13 cellular contexts compared by ENCODE assay signal in genomic region chr15:49134683-49135341, GRCh38. TPM values are rescaled to one million over a fixed set of nuclear protein-coding genes. Genes with fewer than 3 reads are reported as not detected.
DNase-seq lines count a peak whose midpoint lies in the region; ATAC-seq and TF ChIP-seq lines count a peak whose summit lies in the region.
"Had no signal": no experiment of that assay in that cellular context is flagged by ENCODE, and none has a peak within 500 bp of the region (broad histone marks: within the 10 kb centered on the region; RNA-seq: fewer than 3 reads in every experiment).

No MANE protein-coding gene starts in this region.

- no peak for ATAC-seq in Right ventricle myocardium superior (ENCODE audit: poor library complexity)
- ATAC-seq in IMR-90 (ENCODE audit: low read depth): no peak
- no peak for ATAC-seq in stimulated activated effector memory CD8-positive, alpha-beta T cell treated with anti-CD3 and anti-CD28 coated beads, Interleukin-12 subunit alpha, Interleukin-12 subunit beta, amount 100 ng/mL, for 72 hours
- ATAC-seq in HG03135 (IDR thresholded peaks at IDR 0.05; ENCODE audit: unreplicated experiment): no peak
- ATAC-seq: sciatic nerve, upper lobe of right lung had no signal

- H3K9me3 ChIP-seq in cardiac muscle cell (ENCODE audit: low read depth) (no peaks in the 10 kb centered on the region), IMR-90 (ENCODE audit: control insufficient read depth, insufficient read depth, low read length) (no peaks in the 10 kb centered on the region)
- H3K9me3 ChIP-seq: upper lobe of right lung had no signal

- dilution Hi-C loops in IMR-90 (cut with HindIII; ENCODE audit: low sequenced_read_pairs, unreplicated experiment): no loop called here

- H3K36me3 ChIP-seq in cardiac muscle cell (peaks cover 77% of the 10 kb centered on the region), IMR-90 (ENCODE audit: control insufficient read depth, insufficient read depth, low read length) (peaks cover 23% of the 10 kb centered on the region)

- H3K27me3 ChIP-seq in cardiac muscle cell: no peaks in the 10 kb centered on the region
- no peaks in the 10 kb centered on the region for H3K27me3 ChIP-seq in IMR-90 (ENCODE audit: control insufficient read depth, insufficient read depth, low read length)
- H3K27me3 ChIP-seq: upper lobe of right lung had no signal

- POLR2A ChIA-PET in IMR-90 (lab: Charles Lee; ENCODE audit: unreplicated experiment): no interaction called here
- POLR2A ChIA-PET in HEK293T (lab: Yijun Ruan, JAX): no interaction called here

- peak overlapping the region; percentile 60; the same call in 1 of the 2 replicates for H3K9ac ChIP-seq in IMR-90 (ENCODE audit: low read depth, low read length)

- TF ChIP-seq POLR2A in IMR-90 (IDR thresholded peaks at IDR 0.05; ENCODE audit: low read depth, low read length): no peak

- intact Hi-C loops in Right ventricle myocardium superior (cut with DNase I) (no loop called here), IMR-90 (cut with micrococcal nuclease) (loop anchor here (5.0 kb wide), 2 partner anchors 88 to 268 kb away; partner anchors contain the start of gene SECISBP2L)

- H3K4me1 Mint-ChIP-seq in stimulated activated effector memory CD8-positive, alpha-beta T cell treated with anti-CD3 and anti-CD28 coated beads, Interleukin-12 subunit alpha, Interleukin-12 subunit beta, amount 100 ng/mL, for 72 hours: peaks cover 21% of the 10 kb centered on the region

- peak overlapping the region; percentile 92 for H2BK20ac ChIP-seq in IMR-90 (ENCODE audit: low read depth, low read length)

- peak overlapping the region; percentile 88 for H2BK120ac ChIP-seq in IMR-90 (ENCODE audit: low read depth, low read length)

- peak overlapping the region; percentile 74; the same call in 1 of the 2 replicates for H3K14ac ChIP-seq in IMR-90 (replicated peaks; ENCODE audit: low read depth, low read length)

- TF ChIP-seq CTCF in cardiac muscle cell (IDR thresholded peaks at IDR 0.05; ENCODE audit: low read depth, low read length) (no peak), IMR-90 (conservative IDR thresholded peaks at IDR 0.05; ENCODE audit: low read depth, low read length) (no peak)

- H3K4me1 ChIP-seq in cardiac muscle cell (ENCODE audit: low read depth) (no peaks in the 10 kb centered on the region), IMR-90 (ENCODE audit: control insufficient read depth, insufficient read depth, low read length) (peaks cover 11% of the 10 kb centered on the region)
- H3K4me1 ChIP-seq: upper lobe of right lung had no signal

- DNase-seq in cardiac muscle cell (ENCODE audit: low read depth in 1 of 2, low spot score in 1 of 2): peak in 1 of 2 donors; percentile 69
- DNase-seq in Right ventricle myocardium superior: no peak
- peak; percentile 59 for DNase-seq in IMR-90
- peak; percentile 70 for DNase-seq in dermis blood vessel endothelial cell
- no peak for DNase-seq in stimulated activated effector memory CD8-positive, alpha-beta T cell treated with anti-CD3 and anti-CD28 coated beads, Interleukin-12 subunit alpha, Interleukin-12 subunit beta, amount 100 ng/mL, for 72 hours (ENCODE audit: low spot score in 2 of 2)
- DNase-seq in SKM-1 (lab: John Stamatoyannopoulos, UW; ENCODE audit: unreplicated experiment): no peak
- no peak for DNase-seq in HEK293T (ENCODE audit: extremely low spot score)
- DNase-seq: activated CD4-positive, alpha-beta T cell treated with anti-CD3 and anti-CD28 coated beads for 4 hours; NCI-H524 treated with DMSO at 0.1 percent for 48 hours; SHP77 treated with DMSO at 0.1 percent for 48 hours; upper lobe of right lung had no signal

- no peaks in the 10 kb centered on the region for H3K9me3 Mint-ChIP-seq in stimulated activated effector memory CD8-positive, alpha-beta T cell treated with anti-CD3 and anti-CD28 coated beads, Interleukin-12 subunit alpha, Interleukin-12 subunit beta, amount 100 ng/mL, for 72 hours

- peak overlapping the region; percentile 12 for H3K27ac ChIP-seq in cardiac muscle cell
- peak overlapping the region; percentile 63 for H3K27ac ChIP-seq in IMR-90 (ENCODE audit: insufficient read depth, low read length)
- H3K27ac ChIP-seq: upper lobe of right lung had no signal

- peak overlapping the region; percentile 78; the same call in 1 of the 3 replicates for H2BK15ac ChIP-seq in IMR-90 (ENCODE audit: low read depth, low read length)

- H3K79me1 ChIP-seq in IMR-90 (ENCODE audit: low read depth in 1 of 2, low read length in 2 of 2): peaks cover 14 to 15% of the 10 kb centered on the region in 2 experiments

- in situ Hi-C loops in IMR-90 (cut with MboI; ENCODE audit: low sequenced_read_pairs): no loop called here

- peak overlapping the region; percentile 72 for H3K27ac Mint-ChIP-seq in stimulated activated effector memory CD8-positive, alpha-beta T cell treated with anti-CD3 and anti-CD28 coated beads, Interleukin-12 subunit alpha, Interleukin-12 subunit beta, amount 100 ng/mL, for 72 hours

- H3K4me3 Mint-ChIP-seq in stimulated activated effector memory CD8-positive, alpha-beta T cell treated with anti-CD3 and anti-CD28 coated beads, Interleukin-12 subunit alpha, Interleukin-12 subunit beta, amount 100 ng/mL, for 72 hours: no peak overlapping the region

- peak overlapping the region; percentile 81 to 89 for H4K8ac ChIP-seq in IMR-90 (ENCODE audit: low read depth in 2 of 2, low read length in 2 of 2)

- no peaks in the 10 kb centered on the region for H3K9me1 ChIP-seq in IMR-90 (ENCODE audit: insufficient read depth, low read length)

- peak overlapping the region; percentile 97; the same call in 1 of the 2 replicates for H4K5ac ChIP-seq in IMR-90 (ENCODE audit: low read depth, low read length)

- H3K4me3 ChIP-seq in cardiac muscle cell (no peak overlapping the region), IMR-90 (ENCODE audit: insufficient read depth, low read depth, low read length) (no peak overlapping the region)
- H3K4me3 ChIP-seq: upper lobe of right lung had no signal

- peak overlapping the region; percentile 83; the same call in 1 of the 2 replicates for H3K23ac ChIP-seq in IMR-90 (ENCODE audit: low read depth, low read length)

- no peaks in the 10 kb centered on the region for H4K20me1 ChIP-seq in IMR-90 (ENCODE audit: insufficient read depth, low read length)

- peak overlapping the region; percentile 58 for H3K56ac ChIP-seq in IMR-90 (ENCODE audit: extremely low read depth, insufficient read depth, low read length)

- no peak overlapping the region for H2AK9ac ChIP-seq in IMR-90 (replicated peaks; ENCODE audit: low read depth, low read length, poor library complexity)

- peak overlapping the region; percentile 89 for H3K4ac ChIP-seq in IMR-90 (ENCODE audit: low read depth, low read length)

- H3K18ac ChIP-seq in IMR-90 (ENCODE audit: low read depth, low read length): peak overlapping the region; percentile 100

- peak overlapping the region; percentile 98 for H2BK5ac ChIP-seq in IMR-90 (ENCODE audit: low read depth, low read length, poor library complexity, severe bottlenecking)

- BruUV-seq in IMR-90 (replicated peaks; lab: Mats Ljungman, UMichigan): no TSS peak

- H3K4me2 ChIP-seq in IMR-90 (ENCODE audit: low read depth, low read length): peak overlapping the region; percentile 97; the same call in 1 of the 2 replicates

- H4K91ac ChIP-seq in IMR-90 (ENCODE audit: insufficient read depth, low read depth, low read length): peak overlapping the region; percentile 45

- H3K36me3 Mint-ChIP-seq in stimulated activated effector memory CD8-positive, alpha-beta T cell treated with anti-CD3 and anti-CD28 coated beads, Interleukin-12 subunit alpha, Interleukin-12 subunit beta, amount 100 ng/mL, for 72 hours: peaks cover 100% of the 10 kb centered on the region

- H2AK5ac ChIP-seq in IMR-90 (ENCODE audit: low read depth, low read length): peak overlapping the region; percentile 27; the same call in 1 of the 2 replicates

- H2AFZ ChIP-seq in IMR-90 (replicated peaks; ENCODE audit: low read length, poor library complexity): no peak overlapping the region

- no peak for TF ChIP-seq RAD21 in IMR-90 (IDR thresholded peaks at IDR 0.05; ENCODE audit: low read length)

- CTCF ChIA-PET in IMR-90 (lab: Yijun Ruan, JAX) (no interaction called here), HEK293T (lab: Yijun Ruan, JAX) (no interaction called here)

- no CpG with 5 or more reads among the region's 5 CpGs for WGBS in IMR-90 (ENCODE audit: extremely low coverage in 2 of 2, insufficient read length in 1 of 2), 2 experiments

TF ChIP-seq in IMR-90, 13 proteins besides CTCF, POLR2A, EP300 and RAD21 (continues in another document):
- no peak for TF ChIP-seq CHD1 (IDR thresholded peaks at IDR 0.05; ENCODE audit: low read depth, low read length)
- no peak for TF ChIP-seq FOS (IDR thresholded peaks at IDR 0.05; ENCODE audit: low read depth, low read length)
- TF ChIP-seq MAZ (IDR thresholded peaks at IDR 0.05; ENCODE audit: borderline replicate concordance, low read depth, low read length): no peak
- no peak for TF ChIP-seq RFX5 (IDR thresholded peaks at IDR 0.05; ENCODE audit: low read depth, low read length)
- TF ChIP-seq CEBPB (IDR thresholded peaks at IDR 0.05; ENCODE audit: low read depth, low read length): no peak
- no peak for TF ChIP-seq RCOR1 (IDR thresholded peaks at IDR 0.05; ENCODE audit: insufficient replicate concordance, low read length)

TF ChIP-seq in HEK293T, 16 proteins besides CTCF, POLR2A, EP300 and RAD21 (continues in another document):
- TF ChIP-seq SUZ12 (IDR thresholded peaks at IDR 0.05): no peak
- TF ChIP-seq FOXA1 (IDR thresholded peaks at IDR 0.05): no peak
- TF ChIP-seq NFRKB (IDR thresholded peaks at IDR 0.05): no peak
- no peak for TF ChIP-seq LEF1 (IDR thresholded peaks at IDR 0.05; ENCODE audit: borderline replicate concordance)
- no peak for TF ChIP-seq BHLHE40 (IDR thresholded peaks at IDR 0.05; ENCODE audit: borderline replicate concordance)
- no peak for TF ChIP-seq ARNT (IDR thresholded peaks at IDR 0.05)
- no peak for TF ChIP-seq CTBP1 (IDR thresholded peaks at IDR 0.05; ENCODE audit: borderline replicate concordance)
- TF ChIP-seq ELF4 (IDR thresholded peaks at IDR 0.05): no peak

RNA-seq across cellular contexts. Expression of gene COPS2, which starts 20.6 kb away (rescaled TPM):
- total RNA-seq in cardiac muscle cell: 25.7 and 41.3 TPM in 2 replicates
- 35.7 and 38.7 TPM in 2 replicates for polyA plus RNA-seq in cardiac muscle cell
- total RNA-seq in Right ventricle myocardium superior: 82.4 TPM
- 75.6 and 103 TPM in 2 replicates for total RNA-seq in IMR-90 (2012; rRNA removed)
- polyA plus RNA-seq in IMR-90 (2012; rRNA removed): 39.6 and 54.6 TPM in 2 replicates
- 3.6 and 5.3 TPM in 2 replicates for polyA plus RNA-seq in IMR-90 (2012; cell fraction: cytosol; rRNA removed)
- polyA plus RNA-seq in IMR-90 (2012; cell fraction: nucleus; rRNA removed; ENCODE audit: low replicate concordance): 1.1 and 16.9 TPM in 2 replicates
- total RNA-seq in dermis blood vessel endothelial cell: 58.0 and 102 TPM in 2 replicates

RNA-seq across cellular contexts. Expression of gene GALK2, which starts 35.2 kb away (rescaled TPM):
- total RNA-seq in cardiac muscle cell (27.8 and 28.1 TPM in 2 replicates), Right ventricle myocardium superior (31.5 TPM), IMR-90 (2012; rRNA removed) (51.4 and 63.6 TPM in 2 replicates), dermis blood vessel endothelial cell (54.4 and 73.5 TPM in 2 replicates)
- polyA plus RNA-seq in cardiac muscle cell (27.5 and 32.7 TPM in 2 replicates), IMR-90 (2012; rRNA removed) (23.9 and 27.0 TPM in 2 replicates)
- polyA plus RNA-seq in IMR-90 (2012; cell fraction: cytosol; rRNA removed): 11.3 and 15.1 TPM in 2 replicates
- 8.3 and 17.8 TPM in 2 replicates for polyA plus RNA-seq in IMR-90 (2012; cell fraction: nucleus; rRNA removed; ENCODE audit: low replicate concordance)

Comparison
In these comparisons a context has a peak if more than half of its experiments do, and no peak if none do; other contexts are left out.
1. DNase-seq: peak in IMR-90 (single experiment) and dermis blood vessel endothelial cell (single experiment); none in Right ventricle myocardium superior (single experiment), stimulated activated effector memory CD8-positive, alpha-beta T cell treated with anti-CD3 and anti-CD28 coated beads, Interleukin-12 subunit alpha, Interleukin-12 subunit beta, amount 100 ng/mL, for 72 hours (0 of 2), SKM-1 (single experiment) and HEK293T (single experiment).